ENCODE assay signal across 8 cellular contexts in the genomic region with DNA sequence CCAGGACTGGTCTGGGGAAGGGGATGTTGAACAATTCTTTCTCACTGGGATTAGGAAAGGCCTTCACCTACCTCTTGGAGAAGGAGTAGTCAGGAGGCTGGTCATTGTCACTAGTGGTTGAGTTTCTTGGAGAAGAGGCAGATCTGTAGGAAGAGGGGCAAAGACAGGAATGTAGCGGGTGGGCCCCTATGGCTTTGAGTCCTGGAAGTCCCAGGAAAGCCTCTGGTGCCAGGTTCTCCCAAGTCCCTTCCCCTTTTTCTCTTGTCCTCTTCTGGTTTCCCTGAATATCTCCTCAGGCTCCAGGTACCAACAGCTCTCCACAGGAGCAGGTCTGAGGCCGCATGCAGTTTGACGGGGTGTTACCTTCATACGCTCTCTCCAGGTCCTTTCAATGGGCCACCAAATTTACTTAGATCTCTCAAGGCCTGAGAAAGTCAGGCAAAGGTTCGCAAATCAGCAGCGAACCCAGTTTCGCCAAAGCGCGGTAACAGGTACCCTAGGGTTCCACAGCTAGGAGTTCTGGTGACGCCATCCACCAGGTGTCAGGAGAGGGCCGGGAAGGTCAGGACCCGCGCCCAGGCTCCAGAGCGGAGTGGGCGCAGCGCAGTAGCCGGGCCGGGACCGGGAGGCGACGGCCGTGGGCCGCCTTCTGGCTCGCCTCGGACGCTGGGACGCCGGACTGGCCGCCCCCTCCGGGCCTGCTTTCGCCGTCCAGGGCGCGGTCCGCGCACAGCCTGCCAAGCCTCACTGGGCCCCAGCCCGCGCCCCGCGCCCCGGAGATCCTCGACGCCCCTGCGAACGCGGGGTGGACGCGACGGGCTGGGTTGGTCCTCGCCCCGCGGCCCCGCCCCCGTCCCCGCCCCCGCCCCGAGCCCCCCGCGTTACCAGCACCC. TPM values are rescaled to one million over a fixed set of nuclear protein-coding genes. Genes with fewer than 3 reads are reported as not detected.
DNase-seq lines count a peak whose midpoint lies in the region; ATAC-seq and TF ChIP-seq lines count a peak whose summit lies in the region.

No MANE protein-coding gene starts in this region.

- peak overlapping the region; percentile 37 for H4K5ac ChIP-seq in IMR-90 (ENCODE audit: low read depth, low read length)

- peak; percentile 34; the same call in 1 of the 2 replicates for TF ChIP-seq CTCF in BJ (IDR thresholded peaks at IDR 0.05; ENCODE audit: insufficient read depth, low read depth, low read length)
- TF ChIP-seq CTCF in IMR-90 (conservative IDR thresholded peaks at IDR 0.05; ENCODE audit: low read depth, low read length): peak; percentile 28

- TF ChIP-seq POLR2A in IMR-90 (IDR thresholded peaks at IDR 0.05; ENCODE audit: low read depth, low read length): no peak

- H2AK9ac ChIP-seq in IMR-90 (replicated peaks; ENCODE audit: low read depth, low read length, poor library complexity): peak overlapping the region; percentile 93

- H3K4me1 ChIP-seq in IMR-90 (ENCODE audit: control insufficient read depth, insufficient read depth, low read length): peaks cover 3% of the 10 kb centered on the region; the same call in 1 of the 2 replicates

- H4K91ac ChIP-seq in IMR-90 (ENCODE audit: insufficient read depth, low read depth, low read length): 0 out of 2 replicates have a peak overlapping the region, but pooled peaks have one; percentile 23

- peak overlapping the region; percentile 46 for H3K4me3 ChIP-seq in BJ (ENCODE audit: low read depth, low read length)
- H3K4me3 ChIP-seq in IMR-90 (ENCODE audit: insufficient read depth, low read depth, low read length): peak overlapping the region; percentile 74

- H2BK20ac ChIP-seq in IMR-90 (ENCODE audit: low read depth, low read length): no peak overlapping the region; the same call in 1 of the 2 replicates

- in situ Hi-C loops in IMR-90 (cut with MboI; ENCODE audit: low sequenced_read_pairs): no loop called here

- dilution Hi-C loops in IMR-90 (cut with HindIII; ENCODE audit: low sequenced_read_pairs, unreplicated experiment): no loop called here

- no peak overlapping the region; the same call in 1 of the 2 replicates for H3K27ac ChIP-seq in IMR-90 (ENCODE audit: insufficient read depth, low read length)

- TF ChIP-seq RAD21 in IMR-90 (IDR thresholded peaks at IDR 0.05; ENCODE audit: low read length): peak; percentile 41

- no peaks in the 10 kb centered on the region for H4K20me1 ChIP-seq in IMR-90 (ENCODE audit: insufficient read depth, low read length)

- no peak overlapping the region; the same call in 2 of the 3 replicates for H2BK15ac ChIP-seq in IMR-90 (ENCODE audit: low read depth, low read length)

- WGBS in IMR-90 (ENCODE audit: extremely low coverage in 2 of 2, insufficient read length in 1 of 2), 2 experiments: 47% methylated on average over 7 of the region's 59 CpGs; no CpG with 5 or more reads in 1 of the 2 experiments

- peak overlapping the region; percentile 37; the same call in 1 of the 2 replicates for H3K9ac ChIP-seq in IMR-90 (ENCODE audit: low read depth, low read length)

- peak overlapping the region; percentile 60; the same call in 1 of the 2 replicates for H2AK5ac ChIP-seq in IMR-90 (ENCODE audit: low read depth, low read length)

- CTCF ChIA-PET in BJ (lab: Yijun Ruan, JAX): interaction anchor here (1.0 to 2.6 kb wide), 2 partner anchors 69 to 71 kb away, joined by 4 to 35 read pairs; no protein-coding TSS in a partner anchor
- CTCF ChIA-PET in IMR-90 (lab: Yijun Ruan, JAX): interaction anchor here (0.8 to 2.7 kb wide), 2 partner anchors 71 to 82 kb away, joined by 3 to 19 read pairs; no protein-coding TSS in a partner anchor

- H3K56ac ChIP-seq in IMR-90 (ENCODE audit: extremely low read depth, insufficient read depth, low read length): peak overlapping the region; percentile 34

- no peaks in the 10 kb centered on the region for H3K9me3 ChIP-seq in IMR-90 (ENCODE audit: control insufficient read depth, insufficient read depth, low read length)

- H3K18ac ChIP-seq in IMR-90 (ENCODE audit: low read depth, low read length): no peak overlapping the region

- peak overlapping the region; percentile 59 for H2BK120ac ChIP-seq in IMR-90 (ENCODE audit: low read depth, low read length)

- intact Hi-C loops in IMR-90 (cut with micrococcal nuclease): loop anchor here (1.0 kb wide), 1 partner anchor 72 kb away; no protein-coding TSS in a partner anchor
- intact Hi-C loops in posterior vena cava (cut with DNase I): no loop called here

- DNase-seq in BJ (ENCODE audit: low read depth) (no peak), IMR-90 (no peak), dermis blood vessel endothelial cell (peak; percentile 50), lung microvascular endothelial cell (ENCODE audit: low read depth in 2 of 2) (peak; percentile 42 to 46), posterior vena cava (ENCODE audit: low spot score) (no peak)
- peak; percentile 69 for DNase-seq in stimulated activated CD8-positive, alpha-beta memory T cell treated with anti-CD3 and anti-CD28 coated beads, Interleukin-4, amount 100 ng/mL, for 48 hours

- H3K27me3 ChIP-seq in BJ (ENCODE audit: control insufficient read depth, insufficient read depth, low read length) (no peaks in the 10 kb centered on the region), IMR-90 (ENCODE audit: control insufficient read depth, insufficient read depth, low read length) (no peaks in the 10 kb centered on the region)

- no peaks in the 10 kb centered on the region for H3K36me3 ChIP-seq in BJ (ENCODE audit: control insufficient read depth, insufficient read depth, low read length)
- no peaks in the 10 kb centered on the region for H3K36me3 ChIP-seq in IMR-90 (ENCODE audit: control insufficient read depth, insufficient read depth, low read length)

- peaks cover 13% of the 10 kb centered on the region for H3K9me1 ChIP-seq in IMR-90 (ENCODE audit: insufficient read depth, low read length)

- peak overlapping the region; percentile 79 to 80 for H4K8ac ChIP-seq in IMR-90 (ENCODE audit: low read depth in 2 of 2, low read length in 2 of 2)

- peak overlapping the region; percentile 82 for H3K23ac ChIP-seq in IMR-90 (ENCODE audit: low read depth, low read length)

- peaks cover 19 to 56% of the 10 kb centered on the region in 2 experiments for H3K79me1 ChIP-seq in IMR-90 (ENCODE audit: low read depth in 1 of 2, low read length in 2 of 2)

- H2BK5ac ChIP-seq in IMR-90 (ENCODE audit: low read depth, low read length, poor library complexity, severe bottlenecking): no peak overlapping the region

- POLR2A ChIA-PET in BJ (lab: Charles Lee): no interaction called here
- POLR2A ChIA-PET in IMR-90 (lab: Charles Lee; ENCODE audit: unreplicated experiment): no interaction called here

- H3K14ac ChIP-seq in IMR-90 (replicated peaks; ENCODE audit: low read depth, low read length): peak overlapping the region; percentile 29

- peak overlapping the region; percentile 41 for H3K4me2 ChIP-seq in IMR-90 (ENCODE audit: low read depth, low read length)

- peak overlapping the region; percentile 66 for H3K4ac ChIP-seq in IMR-90 (ENCODE audit: low read depth, low read length)

- ATAC-seq in GM19467 (IDR thresholded peaks at IDR 0.05; ENCODE audit: unreplicated experiment) (peak; percentile 20), IMR-90 (ENCODE audit: low read depth) (peak; percentile 50)
- peak; percentile 42 to 55 for ATAC-seq in activated CD4-positive, CD25-positive, alpha-beta regulatory T cell treated with anti-CD3 and anti-CD28 coated beads, Interleukin-2, amount 50 U/mL, for 24 hours

- H2AFZ ChIP-seq in IMR-90 (replicated peaks; ENCODE audit: low read length, poor library complexity): peak overlapping the region; percentile 83

- BruUV-seq in IMR-90 (replicated peaks; lab: Mats Ljungman, UMichigan): no TSS peak

TF ChIP-seq in IMR-90, 13 proteins besides CTCF, POLR2A, EP300 and RAD21 (continues in another document):
- TF ChIP-seq BHLHE40 (IDR thresholded peaks at IDR 0.05; ENCODE audit: low read depth, low read length): no peak

RNA-seq across cellular contexts. Expression of a gene that starts 0.8 kb away (rescaled TPM):
- 54.7 and 57.6 TPM in 2 replicates for polyA plus RNA-seq in BJ (2011; rRNA removed)
- polyA minus RNA-seq in BJ (2011; rRNA and poly(A)+ RNA removed): 28.0 and 30.1 TPM in 2 replicates
- total RNA-seq in IMR-90 (2012; rRNA removed): 12.2 and 15.6 TPM in 2 replicates
- 35.8 and 42.7 TPM in 2 replicates for polyA plus RNA-seq in IMR-90 (2012; rRNA removed)
- polyA plus RNA-seq in IMR-90 (2012; cell fraction: cytosol; rRNA removed): 17.0 and 41.6 TPM in 2 replicates
- 6.5 and 18.3 TPM in 2 replicates for polyA plus RNA-seq in IMR-90 (2012; cell fraction: nucleus; rRNA removed; ENCODE audit: low replicate concordance)
- total RNA-seq in dermis blood vessel endothelial cell: 15.1 and 24.0 TPM in 2 replicates
- total RNA-seq in lung microvascular endothelial cell: 9.8 and 17.7 TPM in 2 replicates
- total RNA-seq in posterior vena cava: 1 to 10 TPM; 6.5 to 9.3 TPM

RNA-seq across cellular contexts. Expression of a gene that starts 30.8 kb away (rescaled TPM):
- polyA plus RNA-seq in BJ (2011; rRNA removed) (288 and 433 TPM in 2 replicates), IMR-90 (2012; rRNA removed) (202 and 316 TPM in 2 replicates)
- polyA minus RNA-seq in BJ (2011; rRNA and poly(A)+ RNA removed): 150 and 244 TPM in 2 replicates
- total RNA-seq in IMR-90 (2012; rRNA removed) (62.2 and 77.2 TPM in 2 replicates), dermis blood vessel endothelial cell (78.6 and 129 TPM in 2 replicates), lung microvascular endothelial cell (68.5 and 73.7 TPM in 2 replicates), posterior vena cava (100 to 1,000 TPM; 156 to 169 TPM)
- polyA plus RNA-seq in IMR-90 (2012; cell fraction: cytosol; rRNA removed): 40.8 and 243 TPM in 2 replicates
- 114 and 133 TPM in 2 replicates for polyA plus RNA-seq in IMR-90 (2012; cell fraction: nucleus; rRNA removed; ENCODE audit: low replicate concordance)

RNA-seq across cellular contexts. Expression of a gene that starts 51.6 kb away (rescaled TPM):
- polyA plus RNA-seq in BJ (2011; rRNA removed): 2.5 and 4.7 TPM in 2 replicates
- polyA minus RNA-seq in BJ (2011; rRNA and poly(A)+ RNA removed): 2.5 and 3.7 TPM in 2 replicates
- total RNA-seq in IMR-90 (2012; rRNA removed): 0.90 and 1.9 TPM in 2 replicates
- polyA plus RNA-seq in IMR-90 (2012; rRNA removed): 3.6 and 4.3 TPM in 2 replicates
- 2.5 and 3.0 TPM in 2 replicates for polyA plus RNA-seq in IMR-90 (2012; cell fraction: cytosol; rRNA removed)
- polyA plus RNA-seq in IMR-90 (2012; cell fraction: nucleus; rRNA removed; ENCODE audit: low replicate concordance): 15.2 TPM in 2 replicates
- 2.6 and 4.8 TPM in 2 replicates for total RNA-seq in dermis blood vessel endothelial cell
- total RNA-seq in lung microvascular endothelial cell: 1.3 and 3.0 TPM in 2 replicates
- total RNA-seq in posterior vena cava: 10 to 100 TPM; 18.1 to 19.4 TPM

RNA-seq across cellular contexts. Expression of a gene that starts 54.6 kb away (rescaled TPM):
- polyA plus RNA-seq in BJ (2011; rRNA removed) (not detected in 2 replicates), IMR-90 (2012; rRNA removed) (not detected in 2 replicates)
- not detected in 2 replicates for polyA minus RNA-seq in BJ (2011; rRNA and poly(A)+ RNA removed)
- total RNA-seq in IMR-90 (2012; rRNA removed) (not detected in 2 replicates), dermis blood vessel endothelial cell (not detected in 2 replicates), lung microvascular endothelial cell (not detected in 2 replicates), posterior vena cava (1 to 10 TPM; 5.6 to 8.8 TPM)
- polyA plus RNA-seq in IMR-90 (2012; cell fraction: cytosol; rRNA removed): not detected in 2 replicates
- not detected in 2 replicates for polyA plus RNA-seq in IMR-90 (2012; cell fraction: nucleus; rRNA removed; ENCODE audit: low replicate concordance)

Comparison
In these comparisons a context has a peak if more than half of its experiments do, and no peak if none do; other contexts are left out.
1. DNase-seq: peak in dermis blood vessel endothelial cell (single experiment), lung microvascular endothelial cell (2 of 2) and stimulated activated CD8-positive, alpha-beta memory T cell treated with anti-CD3 and anti-CD28 coated beads, Interleukin-4, amount 100 ng/mL, for 48 hours (single experiment); none in BJ (single experiment), IMR-90 (single experiment) and posterior vena cava (single experiment).
2. Peak in every context shown above with its lines, with median percentiles within 50 percentile points of each other: ATAC-seq.